ENCODE assay signal across 18 cellular contexts in genomic region chr14:33714527-33715222, GRCh38.
A peak's percentile ranks its signal among the peaks of the same experiment; 100 is the strongest.
DNase-seq lines count a peak whose midpoint lies in the region; ATAC-seq and TF ChIP-seq lines count a peak whose summit lies in the region.
"Had no signal": no experiment of that assay in that cellular context is flagged by ENCODE, and none has a peak within 500 bp of the region (broad histone marks: within the 10 kb centered on the region; RNA-seq: fewer than 3 reads in every experiment).

No MANE protein-coding gene starts in this region.

- no peak overlapping the region for H3K4me3 Mint-ChIP-seq in T-helper 17 cell
- H3K4me3 Mint-ChIP-seq: activated B cell treated with CpG ODN at 0.5 μM for 24 hours; activated naive CD8-positive, alpha-beta T cell treated with anti-CD3 and anti-CD28 coated beads, Interleukin-2, amount 10 ng/mL, durations not matched to agents 7 days and 5 days; naive B cell had no signal

- H3K4me3 ChIP-seq in GM23248 (no peak overlapping the region), smooth muscle cell (no peak overlapping the region)
- H3K4me3 ChIP-seq: BLaER1 treated with 17β-estradiol and CSF1 and Interleukin-3, amounts not matched to agents 10 nM and 100 nM; esophagus squamous epithelium; hepatocyte; testis had no signal

- H3K9me2 ChIP-seq in GM23248 (ENCODE audit: insufficient read depth): no peaks in the 10 kb centered on the region

- H2AFZ ChIP-seq in GM23248 (no peak overlapping the region), smooth muscle cell (ENCODE audit: low read depth) (no peak overlapping the region)
- H2AFZ ChIP-seq: hepatocyte had no signal

- H4K20me1 ChIP-seq in GM23248 (ENCODE audit: insufficient read depth) (no peaks in the 10 kb centered on the region), smooth muscle cell (ENCODE audit: low read depth) (no peaks in the 10 kb centered on the region)
- H4K20me1 ChIP-seq: BLaER1 treated with 17β-estradiol and CSF1 and Interleukin-3, amounts not matched to agents 10 nM and 100 nM had no signal

- H3K27me3 ChIP-seq in GM23248 (replicated peaks; ENCODE audit: insufficient read depth): no peaks in the 10 kb centered on the region
- no peaks in the 10 kb centered on the region for H3K27me3 ChIP-seq in smooth muscle cell (ENCODE audit: low read depth)
- H3K27me3 ChIP-seq: BLaER1 treated with 17β-estradiol and CSF1 and Interleukin-3, amounts not matched to agents 10 nM and 100 nM; esophagus squamous epithelium; hepatocyte; testis had no signal

- H3K27ac ChIP-seq in GM23248: no peak overlapping the region
- H3K27ac ChIP-seq in smooth muscle cell (ENCODE audit: low read depth): peak overlapping the region; percentile 47
- H3K27ac ChIP-seq: BLaER1 treated with 17β-estradiol and CSF1 and Interleukin-3, amounts not matched to agents 10 nM and 100 nM; esophagus squamous epithelium; hepatocyte; testis had no signal

- peaks cover 2% of the 10 kb centered on the region for H3K36me3 Mint-ChIP-seq in T-helper 17 cell (ENCODE audit: low read depth)
- H3K36me3 Mint-ChIP-seq: activated naive CD8-positive, alpha-beta T cell treated with anti-CD3 and anti-CD28 coated beads, Interleukin-2, amount 10 ng/mL, durations not matched to agents 7 days and 5 days; naive B cell had no signal

- H3K9me3 ChIP-seq in GM23248 (ENCODE audit: low read depth): no peaks in the 10 kb centered on the region
- H3K9me3 ChIP-seq in smooth muscle cell (replicated peaks; ENCODE audit: low read depth): no peaks in the 10 kb centered on the region
- H3K9me3 ChIP-seq in T-helper 17 cell (ENCODE audit: control insufficient read depth, low read length, poor library complexity, severe bottlenecking): no peaks in the 10 kb centered on the region
- H3K9me3 ChIP-seq: BLaER1 treated with 17β-estradiol and CSF1 and Interleukin-3, amounts not matched to agents 10 nM and 100 nM; esophagus squamous epithelium; testis had no signal

- peaks cover 8% of the 10 kb centered on the region for H3K4me1 ChIP-seq in GM23248 (ENCODE audit: insufficient read depth)
- H3K4me1 ChIP-seq in smooth muscle cell (ENCODE audit: low read depth): peaks cover 7% of the 10 kb centered on the region
- H3K4me1 ChIP-seq: testis had no signal

- H3K27ac Mint-ChIP-seq in T-helper 17 cell: no peak overlapping the region
- H3K27ac Mint-ChIP-seq: activated B cell treated with CpG ODN at 0.5 μM for 24 hours; activated naive CD8-positive, alpha-beta T cell treated with anti-CD3 and anti-CD28 coated beads, Interleukin-2, amount 10 ng/mL, durations not matched to agents 7 days and 5 days; naive B cell had no signal

- H3K4me2 ChIP-seq in GM23248 (ENCODE audit: unreplicated experiment) (peak overlapping the region; percentile 20), smooth muscle cell (no peak overlapping the region)
- H3K4me2 ChIP-seq: BLaER1 treated with 17β-estradiol and CSF1 and Interleukin-3, amounts not matched to agents 10 nM and 100 nM; hepatocyte had no signal

- H3K4me1 Mint-ChIP-seq in T-helper 17 cell: no peaks in the 10 kb centered on the region
- H3K4me1 Mint-ChIP-seq: activated B cell treated with CpG ODN at 0.5 μM for 24 hours; activated naive CD8-positive, alpha-beta T cell treated with anti-CD3 and anti-CD28 coated beads, Interleukin-2, amount 10 ng/mL, durations not matched to agents 7 days and 5 days; naive B cell had no signal

- H3K79me2 ChIP-seq in GM23248 (ENCODE audit: insufficient read depth): no peaks in the 10 kb centered on the region
- H3K79me2 ChIP-seq in smooth muscle cell (ENCODE audit: low read depth): no peaks in the 10 kb centered on the region
- H3K79me2 ChIP-seq: hepatocyte had no signal

- TF ChIP-seq CTCF in smooth muscle cell (IDR thresholded peaks at IDR 0.05; ENCODE audit: borderline replicate concordance, insufficient read depth, poor library complexity, severe bottlenecking): no peak

- H3K27me3 Mint-ChIP-seq in T-helper 17 cell: no peaks in the 10 kb centered on the region
- H3K27me3 Mint-ChIP-seq: activated B cell treated with CpG ODN at 0.5 μM for 24 hours; activated naive CD8-positive, alpha-beta T cell treated with anti-CD3 and anti-CD28 coated beads, Interleukin-2, amount 10 ng/mL, durations not matched to agents 7 days and 5 days had no signal

- H3F3A ChIP-seq in GM23248 (ENCODE audit: insufficient read depth) (no peaks in the 10 kb centered on the region), smooth muscle cell (ENCODE audit: low read depth) (no peaks in the 10 kb centered on the region)

- DNase-seq in GM23248 (peak; percentile 53), fibroblast of peridontal ligament (ENCODE audit: extremely low read depth) (peak; percentile 47), smooth muscle cell (lab: John Stamatoyannopoulos, UW; ENCODE audit: unreplicated experiment) (no peak), T-helper 17 cell (no peak), NCI-H128 (lab: John Stamatoyannopoulos, UW; ENCODE audit: unreplicated experiment) (no peak), SIG-M5 treated with dmso at 0.1 percent for 504 hours (lab: John Stamatoyannopoulos, UW; ENCODE audit: unreplicated experiment) (no peak)
- DNase-seq: activated B cell treated with CpG ODN at 0.5 μM for 24 hours; activated naive CD8-positive, alpha-beta T cell treated with anti-CD3 and anti-CD28 coated beads, Interleukin-2, amount 10 ng/mL, durations not matched to agents 7 days and 5 days; esophagus squamous epithelium; islet precursor cell; mammary epithelial cell; naive B cell; NCI-H1694 treated with DMSO at 0.1 percent for 48 hours; posterior cingulate gyrus; testis had no signal

- no peaks in the 10 kb centered on the region for H3K36me3 ChIP-seq in GM23248 (ENCODE audit: low read depth)
- no peaks in the 10 kb centered on the region for H3K36me3 ChIP-seq in smooth muscle cell (ENCODE audit: low read depth)
- H3K36me3 ChIP-seq: BLaER1 treated with 17β-estradiol and CSF1 and Interleukin-3, amounts not matched to agents 10 nM and 100 nM; esophagus squamous epithelium had no signal

- H3K9ac ChIP-seq in GM23248 (no peak overlapping the region), smooth muscle cell (ENCODE audit: low read depth) (no peak overlapping the region)
- H3K9ac ChIP-seq: BLaER1 treated with 17β-estradiol and CSF1 and Interleukin-3, amounts not matched to agents 10 nM and 100 nM had no signal

- ATAC-seq in SK-N-SH treated with all-trans-retinoic acid at 6 μM for 48 hours (peak; percentile 89), T-helper 17 cell (no peak)

- in situ Hi-C loops in GM23248 (cut with MboI): no loop called here

- WGBS in GM23248 (ENCODE audit: low coverage in 1 of 2, low lambda C conversion rate in 2 of 2, missing lambda C conversion rate in 2 of 2), 2 experiments: 96 to 100% methylated on average over 1 of the region's 1 CpG
- WGBS in smooth muscle cell (ENCODE audit: low lambda C conversion rate): 96% methylated on average over 1 of the region's 1 CpG

TF ChIP-seq in SK-N-SH treated with all-trans-retinoic acid at 6 μM for 48 hours, 23 proteins besides CTCF, POLR2A, EP300 and RAD21 (continues in another document):
- no peak for TF ChIP-seq OSR1 (CRISPR knock-in tag; IDR thresholded peaks at IDR 0.05)
- peak; percentile 92 for TF ChIP-seq ISL1 (CRISPR knock-in tag; IDR thresholded peaks at IDR 0.05)
- no peak for TF ChIP-seq ZNF8 (CRISPR knock-in tag; IDR thresholded peaks at IDR 0.05)
- peak; percentile 95 for TF ChIP-seq ZC3H10 (CRISPR knock-in tag; IDR thresholded peaks at IDR 0.05)
- TF ChIP-seq TSHZ2 (CRISPR knock-in tag; IDR thresholded peaks at IDR 0.05): peak; percentile 49; the same call in 1 of the 2 replicates
- no peak for TF ChIP-seq ZNF70 (CRISPR knock-in tag; IDR thresholded peaks at IDR 0.05)
- TF ChIP-seq RARB (CRISPR knock-in tag; IDR thresholded peaks at IDR 0.05): peak; percentile 86; the same call in 1 of the 2 replicates
- TF ChIP-seq, protein P1, sequence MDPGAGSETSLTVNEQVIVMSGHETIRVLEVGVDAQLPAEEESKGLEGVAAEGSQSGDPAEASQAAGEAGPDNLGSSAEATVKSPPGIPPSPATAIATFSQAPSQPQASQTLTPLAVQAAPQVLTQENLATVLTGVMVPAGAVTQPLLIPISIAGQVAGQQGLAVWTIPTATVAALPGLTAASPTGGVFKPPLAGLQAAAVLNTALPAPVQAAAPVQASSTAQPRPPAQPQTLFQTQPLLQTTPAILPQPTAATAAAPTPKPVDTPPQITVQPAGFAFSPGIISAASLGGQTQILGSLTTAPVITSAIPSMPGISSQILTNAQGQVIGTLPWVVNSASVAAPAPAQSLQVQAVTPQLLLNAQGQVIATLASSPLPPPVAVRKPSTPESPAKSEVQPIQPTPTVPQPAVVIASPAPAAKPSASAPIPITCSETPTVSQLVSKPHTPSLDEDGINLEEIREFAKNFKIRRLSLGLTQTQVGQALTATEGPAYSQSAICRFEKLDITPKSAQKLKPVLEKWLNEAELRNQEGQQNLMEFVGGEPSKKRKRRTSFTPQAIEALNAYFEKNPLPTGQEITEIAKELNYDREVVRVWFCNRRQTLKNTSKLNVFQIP (CRISPR knock-in tag; IDR thresholded peaks at IDR 0.05; ENCODE audit: borderline replicate concordance, low read depth): 0 out of 2 replicates have a peak, but pooled peaks have one; percentile 69
- TF ChIP-seq SNAI2 (CRISPR knock-in tag; IDR thresholded peaks at IDR 0.05): no peak
- TF ChIP-seq ARNTL (CRISPR knock-in tag; IDR thresholded peaks at IDR 0.05; ENCODE audit: borderline replicate concordance, low read depth): no peak
- peak; percentile 92; the same call in 1 of the 2 replicates for TF ChIP-seq TOX (CRISPR knock-in tag; IDR thresholded peaks at IDR 0.05; ENCODE audit: borderline replicate concordance)

Comparison
In these comparisons a context has a peak if more than half of its experiments do, and no peak if none do; other contexts are left out.
1. DNase-seq: peak in GM23248 (single experiment) and fibroblast of peridontal ligament (single experiment); none in smooth muscle cell (single experiment), T-helper 17 cell (0 of 3), NCI-H128 (single experiment) and SIG-M5 treated with dmso at 0.1 percent for 504 hours (single experiment).